Comparison of ENCODE assay signal across 1 cellular context in genomic region chr2:216009215-216009614, GRCh38. TPM values are rescaled to one million over a fixed set of nuclear protein-coding genes. Genes with fewer than 3 reads are reported as not detected.
"Had no signal": no experiment of that assay in that cellular context is flagged by ENCODE, and none has a peak within 500 bp of the region (broad histone marks: within the 10 kb centered on the region; RNA-seq: fewer than 3 reads in every experiment).

No MANE protein-coding gene starts in this region.

RNA-seq across cellular contexts. Expression of gene MREG, which starts 4.1 kb away (rescaled TPM):
- total RNA-seq: ascending aorta had no signal
